In genomic region chr10:97195654-97196212, GRCh38 we compare ENCODE assay signal across 8 cellular contexts. TPM values are rescaled to one million over a fixed set of nuclear protein-coding genes. Genes with fewer than 3 reads are reported as not detected.
A peak's percentile ranks its signal among the peaks of the same experiment; 100 is the strongest.
DNase-seq lines count a peak whose midpoint lies in the region; ATAC-seq and TF ChIP-seq lines count a peak whose summit lies in the region.

No MANE protein-coding gene starts in this region.

- no peaks in the 10 kb centered on the region for H3K9me3 ChIP-seq in left lung
- H3K9me3 ChIP-seq in tibial nerve, result no peaks in the 10 kb centered on the region

- H3K27me3 ChIP-seq in left lung (peaks cover 0 to 80% of the 10 kb centered on the region in 2 donors), tibial nerve (peaks cover 0 to 23% of the 10 kb centered on the region in 2 donors)

- DNase-seq in activated T-cell treated with anti-CD3 and anti-CD28 coated beads, Interleukin-2, amount 50 U/mL, for 4 hours, result no peak
- DNase-seq in activated T-cell treated with anti-CD3 and anti-CD28 coated beads for 4 hours (no peak), left lung (no peak), tibial nerve (ENCODE audit: low spot score in 2 of 2) (no peak), AG20443 (ENCODE audit: low spot score) (no peak), Ammon's horn (ENCODE audit: low spot score) (no peak)
- DNase-seq in activated naive CD8-positive, alpha-beta T cell treated with anti-CD3 and anti-CD28 coated beads, Interleukin-2, amount 50 U/mL, for 24 hours, result no peak

- TF ChIP-seq EP300 in tibial nerve (IDR thresholded peaks at IDR 0.05), result no peak

- 28 to 36% methylated on average over 11 of the region's 11 CpGs for WGBS in tibial nerve, 2 donors

- peak overlapping the region; percentile 37 to 40 for H3K4me3 ChIP-seq in left lung
- peak overlapping the region; percentile 19 to 57 (median 33) for H3K4me3 ChIP-seq in tibial nerve

- no peak for ATAC-seq in activated T-cell treated with anti-CD3 and anti-CD28 coated beads, Interleukin-2, amount 50 U/mL, for 4 hours
- no peak for ATAC-seq in activated naive CD8-positive, alpha-beta T cell treated with anti-CD3 and anti-CD28 coated beads, Interleukin-2, amount 50 U/mL, for 24 hours
- ATAC-seq in left lung, result no peak
- ATAC-seq in GM19455 (IDR thresholded peaks at IDR 0.05; ENCODE audit: unreplicated experiment), result no peak

- no peak overlapping the region for H3K27ac Mint-ChIP-seq in activated naive CD8-positive, alpha-beta T cell treated with anti-CD3 and anti-CD28 coated beads, Interleukin-2, amount 50 U/mL, for 24 hours

- H3K27ac ChIP-seq in left lung (no peak overlapping the region), tibial nerve (no peak overlapping the region)

- TF ChIP-seq POLR2A in tibial nerve (IDR thresholded peaks at IDR 0.05), result no peak

- no peaks in the 10 kb centered on the region for H3K36me3 Mint-ChIP-seq in activated T-cell treated with anti-CD3 and anti-CD28 coated beads, Interleukin-2, amount 50 U/mL, for 4 hours (ENCODE audit: insufficient read depth)
- H3K36me3 Mint-ChIP-seq in activated naive CD8-positive, alpha-beta T cell treated with anti-CD3 and anti-CD28 coated beads, Interleukin-2, amount 50 U/mL, for 24 hours (ENCODE audit: low read depth), result no peaks in the 10 kb centered on the region

- TF ChIP-seq CTCF in left lung (IDR thresholded peaks at IDR 0.05) (no peak), tibial nerve (IDR thresholded peaks at IDR 0.05) (no peak)

- H3K4me1 Mint-ChIP-seq in activated T-cell treated with anti-CD3 and anti-CD28 coated beads, Interleukin-2, amount 50 U/mL, for 4 hours (ENCODE audit: low read depth), result peaks cover 8% of the 10 kb centered on the region
- peaks cover 11% of the 10 kb centered on the region for H3K4me1 Mint-ChIP-seq in activated naive CD8-positive, alpha-beta T cell treated with anti-CD3 and anti-CD28 coated beads, Interleukin-2, amount 50 U/mL, for 24 hours

- H3K36me3 ChIP-seq in left lung (no peaks in the 10 kb centered on the region), tibial nerve (no peaks in the 10 kb centered on the region)

- H3K4me1 ChIP-seq in left lung (peaks cover 0 to 10% of the 10 kb centered on the region in 2 donors), tibial nerve (peaks cover 0 to 11% (median 0%) of the 10 kb centered on the region in 4 donors)

- H3K27me3 Mint-ChIP-seq in activated T-cell treated with anti-CD3 and anti-CD28 coated beads, Interleukin-2, amount 50 U/mL, for 4 hours (ENCODE audit: low read depth), result peaks cover 20% of the 10 kb centered on the region
- peaks cover 39% of the 10 kb centered on the region for H3K27me3 Mint-ChIP-seq in activated naive CD8-positive, alpha-beta T cell treated with anti-CD3 and anti-CD28 coated beads, Interleukin-2, amount 50 U/mL, for 24 hours

- intact Hi-C loops in left lung (cut with DNase I), result no loop called here

- no peaks in the 10 kb centered on the region for H3K9me3 Mint-ChIP-seq in activated T-cell treated with anti-CD3 and anti-CD28 coated beads, Interleukin-2, amount 50 U/mL, for 4 hours
- no peaks in the 10 kb centered on the region for H3K9me3 Mint-ChIP-seq in activated naive CD8-positive, alpha-beta T cell treated with anti-CD3 and anti-CD28 coated beads, Interleukin-2, amount 50 U/mL, for 24 hours

- peak overlapping the region; percentile 78 for H3K4me3 Mint-ChIP-seq in activated T-cell treated with anti-CD3 and anti-CD28 coated beads, Interleukin-2, amount 50 U/mL, for 4 hours
- H3K4me3 Mint-ChIP-seq in activated naive CD8-positive, alpha-beta T cell treated with anti-CD3 and anti-CD28 coated beads, Interleukin-2, amount 50 U/mL, for 24 hours, result peak overlapping the region; percentile 71

RNA-seq across cellular contexts. Expression of gene SLIT1, which starts 10.0 kb away (rescaled TPM):
- under 1 TPM in 2 of 3 donors, not detected in 1; 0.10 to 0.16 TPM for total RNA-seq in activated T-cell treated with anti-CD3 and anti-CD28 coated beads, Interleukin-2, amount 50 U/mL, for 4 hours
- total RNA-seq in left lung, result under 1 TPM; 0.20 to 0.45 TPM
- 1 to 10 TPM in 2 of 4 donors, under 1 TPM in 2; 0.78 to 3.1 (median 1.3) TPM for total RNA-seq in tibial nerve
